In genomic region chr9:114269023-114269422, GRCh38 we compare ENCODE assay signal across 32 cellular contexts. TPM values are rescaled to one million over a fixed set of nuclear protein-coding genes. Genes with fewer than 3 reads are reported as not detected.
"Had no signal": no experiment of that assay in that cellular context is flagged by ENCODE, and none has a peak within 500 bp of the region (broad histone marks: within the 10 kb centered on the region; RNA-seq: fewer than 3 reads in every experiment).

No MANE protein-coding gene starts in this region.

- H3K36me3 ChIP-seq: colonic mucosa, gastroesophageal sphincter, heart left ventricle, left lung, lower lobe of right lung had no signal

- H3K27ac Mint-ChIP-seq: dendritic cell treated with granulocyte-macrophage colony-stimulating factor and Interleukin-4, amounts not matched to agents 40 ng/mL and 50 ng/mL, for 4 days; effector memory CD8-positive, alpha-beta T cell; endodermal cell; immature natural killer cell; mesothelial cell of epicardium had no signal

- H3K4me2 ChIP-seq: hepatocyte had no signal

- H3K4me1 ChIP-seq: colonic mucosa, gastroesophageal sphincter, heart left ventricle had no signal

- FAIRE-seq: endometrium, frontal cortex had no signal

- H3K36me3 Mint-ChIP-seq: immature natural killer cell had no signal

- H3K9me3 Mint-ChIP-seq: dendritic cell treated with granulocyte-macrophage colony-stimulating factor and Interleukin-4, amounts not matched to agents 40 ng/mL and 50 ng/mL, for 4 days; effector memory CD8-positive, alpha-beta T cell; endodermal cell; immature natural killer cell; mesothelial cell of epicardium had no signal

- ATAC-seq: effector memory CD8-positive, alpha-beta T cell; esophagus mucosa; gastroesophageal sphincter; heart left ventricle; left cardiac atrium; left lung; left ventricle myocardium superior; lower lobe of right lung; mucosa of descending colon had no signal

- H3K4me3 ChIP-seq: colonic mucosa, esophagus squamous epithelium, gastroesophageal sphincter, heart left ventricle, hepatocyte, left lung, lower lobe of right lung, mucosa of descending colon had no signal

- H3K4me1 Mint-ChIP-seq: immature natural killer cell, mesothelial cell of epicardium had no signal

- H3K79me2 ChIP-seq: hepatocyte had no signal

- H2AFZ ChIP-seq: hepatocyte had no signal

- H3K27me3 ChIP-seq: colonic mucosa, esophagus squamous epithelium, heart left ventricle, hepatocyte, left lung had no signal

- DNase-seq: cerebellar nuclear complex; colonic mucosa; cortex of kidney; effector CD8-positive, alpha-beta T cell; effector memory CD8-positive, alpha-beta T cell; endodermal cell; erythroblast; esophagus squamous epithelium; foreskin fibroblast; hypothalamus; immature natural killer cell; islet precursor cell; left cardiac atrium; left lung; left ventricle myocardium superior; lower lobe of right lung; mesenchymal stem cell; mucosa of descending colon had no signal

- H3K4me3 Mint-ChIP-seq: dendritic cell treated with granulocyte-macrophage colony-stimulating factor and Interleukin-4, amounts not matched to agents 40 ng/mL and 50 ng/mL, for 4 days; effector memory CD8-positive, alpha-beta T cell; endodermal cell; immature natural killer cell; mesothelial cell of epicardium had no signal

- H3K27ac ChIP-seq: colonic mucosa, epithelial cell of prostate, esophagus squamous epithelium, gastroesophageal sphincter, heart left ventricle, hepatocyte, left lung, lower lobe of right lung had no signal

- H3K9me3 ChIP-seq: colonic mucosa, esophagus squamous epithelium, gastroesophageal sphincter, heart left ventricle, left lung, lower lobe of right lung, mucosa of descending colon had no signal

RNA-seq across cellular contexts. Expression of gene ORM1, which starts 53.9 kb away (rescaled TPM):
- total RNA-seq: chondrocyte, dermis microvascular lymphatic vessel endothelial cell, kidney epithelial cell, left ventricle myocardium superior, lower leg skin, lung microvascular endothelial cell, mesothelial cell of epicardium had no signal
- polyA plus RNA-seq: immature natural killer cell had no signal
